Comparison of ENCODE assay signal across 34 cellular contexts in the genomic region with DNA sequence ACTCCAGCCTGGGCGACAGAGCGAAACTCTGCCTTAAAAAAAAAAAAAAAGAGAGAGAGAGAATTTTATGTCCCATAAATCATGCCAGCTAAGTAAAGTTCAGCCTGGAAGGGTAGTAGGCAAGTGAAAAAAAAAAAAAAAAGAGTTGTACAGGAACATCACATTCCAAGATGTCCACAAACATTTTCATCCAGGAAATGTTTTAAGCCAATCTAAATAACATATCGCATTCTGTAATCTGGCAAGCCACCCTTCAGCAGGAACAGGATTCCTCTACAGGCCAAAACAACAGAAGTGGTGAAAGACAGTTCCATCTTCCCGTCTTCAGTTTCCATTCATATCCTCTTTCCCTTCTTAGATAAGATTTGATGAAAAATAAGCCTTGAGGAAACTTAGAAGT.
"Had no signal": no experiment of that assay in that cellular context is flagged by ENCODE, and none has a peak within 500 bp of the region (broad histone marks: within the 10 kb centered on the region; RNA-seq: fewer than 3 reads in every experiment).

No MANE protein-coding gene starts in this region.

- H3K27me3 ChIP-seq: ascending aorta, breast epithelium, cardiac muscle cell, colonic mucosa, esophagus muscularis mucosa, gastroesophageal sphincter had no signal

- DNase-seq: activated CD4-positive, alpha-beta memory T cell treated with anti-CD3 and anti-CD28 coated beads for 36 hours; activated CD4-positive, alpha-beta T cell treated with anti-CD3 and anti-CD28 coated beads for 36 hours; activated CD4-positive, alpha-beta T cell treated with anti-CD3 and anti-CD28 coated beads, Interleukin-2, amount 10 ng/mL, durations not matched to agents 24 days and 14 days; activated CD4-positive, CD25-positive, alpha-beta regulatory T cell; activated CD4-positive, CD25-positive, alpha-beta regulatory T cell treated with anti-CD3 and anti-CD28 coated beads, Interleukin-2, amount 50 U/mL, for 72 hours; activated CD8-positive, alpha-beta memory T cell treated with anti-CD3 and anti-CD28 coated beads, Interleukin-2, amount 10 ng/mL, durations not matched to agents 7 days and 5 days; activated CD8-positive, alpha-beta memory T cell treated with anti-CD3 and anti-CD28 coated beads, Interleukin-2, amount 50 U/mL, for 4 hours; activated CD8-positive, alpha-beta T cell treated with anti-CD3 and anti-CD28 coated beads, Interleukin-2, amount 10 ng/mL, durations not matched to agents 7 days and 5 days; activated gamma-delta T cell; activated naive CD4-positive, alpha-beta T cell; activated naive CD4-positive, alpha-beta T cell treated with anti-CD3 and anti-CD28 coated beads, Interleukin-2, amount 10 ng/mL, durations not matched to agents 7 days and 5 days; activated naive CD8-positive, alpha-beta T cell treated with anti-CD3 and anti-CD28 coated beads, Interleukin-2, amount 10 ng/mL, durations not matched to agents 7 days and 5 days; activated T-cell treated with anti-CD3 and anti-CD28 coated beads, Interleukin-2, amount 50 U/mL, for 1 hour; activated T-cell treated with anti-CD3 and anti-CD28 coated beads, Interleukin-2, amount 50 U/mL, for 48 hours; central memory CD4-positive, alpha-beta T cell; cerebellar nuclear complex; colonic mucosa; effector CD8-positive, alpha-beta T cell; endodermal cell; erythroblast; foreskin melanocyte; head of caudate nucleus; T-helper 1 cell; T-helper 17 cell; T1000 had no signal

- H3K36me3 ChIP-seq: ascending aorta, breast epithelium, cardiac muscle cell, colonic mucosa, esophagus muscularis mucosa, gastroesophageal sphincter had no signal

- H3K27ac ChIP-seq: ascending aorta, breast epithelium, cardiac muscle cell, colonic mucosa, esophagus muscularis mucosa, gastroesophageal sphincter had no signal

- H3K27me3 Mint-ChIP-seq: activated CD4-positive, alpha-beta memory T cell treated with anti-CD3 and anti-CD28 coated beads for 36 hours; activated CD4-positive, alpha-beta T cell treated with anti-CD3 and anti-CD28 coated beads for 36 hours; activated CD4-positive, alpha-beta T cell treated with anti-CD3 and anti-CD28 coated beads, Interleukin-2, amount 10 ng/mL, durations not matched to agents 24 days and 14 days; activated CD8-positive, alpha-beta memory T cell treated with anti-CD3 and anti-CD28 coated beads, Interleukin-2, amount 10 ng/mL, durations not matched to agents 7 days and 5 days; activated naive CD4-positive, alpha-beta T cell treated with anti-CD3 and anti-CD28 coated beads, Interleukin-2, amount 10 ng/mL, durations not matched to agents 7 days and 5 days; activated naive CD8-positive, alpha-beta T cell treated with anti-CD3 and anti-CD28 coated beads, Interleukin-2, amount 10 ng/mL, durations not matched to agents 7 days and 5 days; T-helper 17 cell had no signal

- H3K27ac Mint-ChIP-seq: activated CD4-positive, alpha-beta memory T cell treated with anti-CD3 and anti-CD28 coated beads for 36 hours; activated CD4-positive, alpha-beta T cell treated with anti-CD3 and anti-CD28 coated beads for 36 hours; activated CD4-positive, alpha-beta T cell treated with anti-CD3 and anti-CD28 coated beads, Interleukin-2, amount 10 ng/mL, durations not matched to agents 24 days and 14 days; activated CD8-positive, alpha-beta memory T cell treated with anti-CD3 and anti-CD28 coated beads, Interleukin-2, amount 10 ng/mL, durations not matched to agents 7 days and 5 days; activated CD8-positive, alpha-beta T cell treated with anti-CD3 and anti-CD28 coated beads, Interleukin-2, amount 10 ng/mL, durations not matched to agents 7 days and 5 days; activated naive CD4-positive, alpha-beta T cell treated with anti-CD3 and anti-CD28 coated beads, Interleukin-2, amount 10 ng/mL, durations not matched to agents 7 days and 5 days; activated naive CD4-positive, alpha-beta T cell treated with anti-CD3 and anti-CD28 coated beads, Interleukin-2, amount 50 U/mL, for 72 hours; activated naive CD8-positive, alpha-beta T cell treated with anti-CD3 and anti-CD28 coated beads, Interleukin-2, amount 10 ng/mL, durations not matched to agents 7 days and 5 days; activated T-helper 1 cell treated with anti-CD3 and anti-CD28 coated beads, Interleukin-12 subunit alpha, Interleukin-12 subunit beta, Interleukin-2, Interleukin-4 antibody, amounts not matched to agents 30 ng/mL and 10 ng/mL and 1 ng/mL, durations not matched to agents 14 hours and 24 hours and 36 hours; brain; endodermal cell; T-helper 17 cell; T-helper 2 cell treated with Interferon-gamma antibody and Interleukin-4, amounts not matched to agents 5 μg/mL and 100 μg/mL, for 36 hours had no signal

- H3K4me1 Mint-ChIP-seq: activated CD4-positive, alpha-beta T cell treated with anti-CD3 and anti-CD28 coated beads for 36 hours; activated CD4-positive, alpha-beta T cell treated with anti-CD3 and anti-CD28 coated beads, Interleukin-2, amount 10 ng/mL, durations not matched to agents 24 days and 14 days; activated CD8-positive, alpha-beta memory T cell treated with anti-CD3 and anti-CD28 coated beads, Interleukin-2, amount 10 ng/mL, durations not matched to agents 7 days and 5 days; activated naive CD4-positive, alpha-beta T cell treated with anti-CD3 and anti-CD28 coated beads, Interleukin-2, amount 10 ng/mL, durations not matched to agents 7 days and 5 days; activated naive CD8-positive, alpha-beta T cell treated with anti-CD3 and anti-CD28 coated beads, Interleukin-2, amount 10 ng/mL, durations not matched to agents 7 days and 5 days; brain; endodermal cell; T-helper 17 cell had no signal

- H3K4me3 Mint-ChIP-seq: activated CD4-positive, alpha-beta memory T cell treated with anti-CD3 and anti-CD28 coated beads for 36 hours; activated CD4-positive, alpha-beta T cell treated with anti-CD3 and anti-CD28 coated beads for 36 hours; activated CD4-positive, alpha-beta T cell treated with anti-CD3 and anti-CD28 coated beads, Interleukin-2, amount 10 ng/mL, durations not matched to agents 24 days and 14 days; activated CD8-positive, alpha-beta memory T cell treated with anti-CD3 and anti-CD28 coated beads, Interleukin-2, amount 10 ng/mL, durations not matched to agents 7 days and 5 days; activated CD8-positive, alpha-beta T cell treated with anti-CD3 and anti-CD28 coated beads, Interleukin-2, amount 10 ng/mL, durations not matched to agents 7 days and 5 days; activated naive CD4-positive, alpha-beta T cell treated with anti-CD3 and anti-CD28 coated beads, Interleukin-2, amount 10 ng/mL, durations not matched to agents 7 days and 5 days; activated naive CD8-positive, alpha-beta T cell treated with anti-CD3 and anti-CD28 coated beads, Interleukin-2, amount 10 ng/mL, durations not matched to agents 7 days and 5 days; activated T-helper 1 cell treated with anti-CD3 and anti-CD28 coated beads, Interleukin-12 subunit alpha, Interleukin-12 subunit beta, Interleukin-2, Interleukin-4 antibody, amounts not matched to agents 30 ng/mL and 10 ng/mL and 1 ng/mL, durations not matched to agents 14 hours and 24 hours and 36 hours; brain; endodermal cell; T-helper 17 cell; T-helper 2 cell treated with Interferon-gamma antibody and Interleukin-4, amounts not matched to agents 5 μg/mL and 100 μg/mL, for 36 hours had no signal

- H3K9me3 ChIP-seq: ascending aorta, breast epithelium, colonic mucosa, esophagus muscularis mucosa, gastroesophageal sphincter had no signal

- H3K36me3 Mint-ChIP-seq: activated CD4-positive, alpha-beta memory T cell treated with anti-CD3 and anti-CD28 coated beads for 36 hours; activated CD8-positive, alpha-beta memory T cell treated with anti-CD3 and anti-CD28 coated beads, Interleukin-2, amount 10 ng/mL, durations not matched to agents 7 days and 5 days; activated naive CD4-positive, alpha-beta T cell treated with anti-CD3 and anti-CD28 coated beads, Interleukin-2, amount 10 ng/mL, durations not matched to agents 7 days and 5 days; activated naive CD4-positive, alpha-beta T cell treated with anti-CD3 and anti-CD28 coated beads, Interleukin-2, amount 50 U/mL, for 72 hours; activated naive CD8-positive, alpha-beta T cell treated with anti-CD3 and anti-CD28 coated beads, Interleukin-2, amount 10 ng/mL, durations not matched to agents 7 days and 5 days; brain had no signal

- H3K4me1 ChIP-seq: ascending aorta, breast epithelium, colonic mucosa, esophagus muscularis mucosa, gastroesophageal sphincter had no signal

- ATAC-seq: activated CD4-positive, alpha-beta T cell treated with anti-CD3 and anti-CD28 coated beads for 36 hours; activated CD8-positive, alpha-beta memory T cell treated with anti-CD3 and anti-CD28 coated beads, Interleukin-2, amount 10 ng/mL, durations not matched to agents 7 days and 5 days; activated CD8-positive, alpha-beta T cell treated with anti-CD3 and anti-CD28 coated beads, Interleukin-2, amount 10 ng/mL, durations not matched to agents 7 days and 5 days; activated naive CD4-positive, alpha-beta T cell treated with anti-CD3 and anti-CD28 coated beads, Interleukin-2, amount 50 U/mL, for 72 hours; gastroesophageal sphincter; T-helper 17 cell had no signal

- H3K4me3 ChIP-seq: ascending aorta, breast epithelium, cardiac muscle cell, colonic mucosa, esophagus muscularis mucosa, gastroesophageal sphincter had no signal

- H3K9me3 Mint-ChIP-seq: activated CD4-positive, alpha-beta T cell treated with anti-CD3 and anti-CD28 coated beads, Interleukin-2, amount 10 ng/mL, durations not matched to agents 24 days and 14 days; endodermal cell had no signal
